In genomic region chr2:54471221-54471711, GRCh38 we compare ENCODE assay signal across 8 cellular contexts. TPM values are rescaled to one million over a fixed set of nuclear protein-coding genes. Genes with fewer than 3 reads are reported as not detected.
DNase-seq lines count a peak whose midpoint lies in the region; ATAC-seq, FAIRE-seq and TF ChIP-seq lines count a peak whose summit lies in the region.

No MANE protein-coding gene starts in this region.

- H3K9me3 ChIP-seq in suprapubic skin = no peaks in the 10 kb centered on the region

- H3K36me3 ChIP-seq in suprapubic skin = no peaks in the 10 kb centered on the region

- peaks cover 3% of the 10 kb centered on the region for H3K36me3 Mint-ChIP-seq in progenitor cell of endocrine pancreas (ENCODE audit: insufficient read depth)

- H3K4me3 Mint-ChIP-seq in progenitor cell of endocrine pancreas (ENCODE audit: low read depth) = no peak overlapping the region

- H3K4me3 ChIP-seq in fibroblast of pulmonary artery (replicated peaks; ENCODE audit: low read depth, low read length) (no peak overlapping the region), suprapubic skin (no peak overlapping the region)

- FAIRE-seq in GM12891 (lab: Jason Lieb, UNC) = peak; percentile 82

- 19% methylated on average over 1 of the region's 1 CpG for WGBS in suprapubic skin

- H3K4me1 Mint-ChIP-seq in progenitor cell of endocrine pancreas (ENCODE audit: low read depth) = peaks cover 3% of the 10 kb centered on the region

- no peak for TF ChIP-seq CTCF in fibroblast of pulmonary artery (IDR thresholded peaks at IDR 0.05; ENCODE audit: low read length, missing control alignments)
- TF ChIP-seq CTCF in suprapubic skin (IDR thresholded peaks at IDR 0.05) = no peak
- TF ChIP-seq CTCF in progenitor cell of endocrine pancreas (IDR thresholded peaks at IDR 0.05; ENCODE audit: unreplicated experiment) = no peak

- H3K27me3 ChIP-seq in suprapubic skin = no peaks in the 10 kb centered on the region

- ATAC-seq in HG02610 (IDR thresholded peaks at IDR 0.05; ENCODE audit: unreplicated experiment) = peak; percentile 91

- H3K27me3 Mint-ChIP-seq in progenitor cell of endocrine pancreas = no peaks in the 10 kb centered on the region

- peaks cover 40% of the 10 kb centered on the region for H3K4me1 ChIP-seq in suprapubic skin

- peaks cover 4% of the 10 kb centered on the region for H3K9me3 Mint-ChIP-seq in progenitor cell of endocrine pancreas (ENCODE audit: low read depth)

- DNase-seq in GM12891 (ENCODE audit: insufficient read length, low spot score) (no peak), NCI-H226 (peak; percentile 80), fibroblast of pulmonary artery (ENCODE audit: low read depth) (peak; percentile 90), suprapubic skin (ENCODE audit: low spot score in 2 of 2) (no peak), NCI-H2029 (lab: John Stamatoyannopoulos, UW) (no peak), progenitor cell of endocrine pancreas (ENCODE audit: low spot score, unreplicated experiment) (no peak), MV-4-11 (lab: John Stamatoyannopoulos, UW) (no peak)

- H3K27ac Mint-ChIP-seq in progenitor cell of endocrine pancreas = no peak overlapping the region

- TF ChIP-seq EP300 in suprapubic skin (IDR thresholded peaks at IDR 0.05) = no peak

- H3K27ac ChIP-seq in suprapubic skin = peak overlapping the region; percentile 59

- no peak for TF ChIP-seq POLR2A in GM12891 (IDR thresholded peaks at IDR 0.05; ENCODE audit: low read depth, low read length)
- TF ChIP-seq POLR2A in suprapubic skin (IDR thresholded peaks at IDR 0.05) = no peak

TF ChIP-seq in GM12891, 5 proteins besides CTCF, POLR2A, EP300 and RAD21:
- TF ChIP-seq SPI1 (IDR thresholded peaks at IDR 0.05; ENCODE audit: low read depth, low read length) (peak; percentile 95), TAF1 (IDR thresholded peaks at IDR 0.05; ENCODE audit: low read depth, low read length) (no peak)

RNA-seq across cellular contexts. Expression of gene SPTBN1, which starts 15.1 kb away (rescaled TPM):
- 41.4 TPM for polyA plus RNA-seq in GM12891 (2012; ENCODE audit: low read depth, missing spikeins)
- total RNA-seq in suprapubic skin = 100 to 1,000 TPM; 173 to 250 (median 203) TPM
- total RNA-seq in progenitor cell of endocrine pancreas = 283 and 287 TPM in 2 replicates

Comparison
In these comparisons a context has a peak if more than half of its experiments do, and no peak if none do; other contexts are left out.
1. DNase-seq: peak in NCI-H226 (single experiment) and fibroblast of pulmonary artery (single experiment); none in GM12891 (single experiment), suprapubic skin (0 of 2), NCI-H2029 (single experiment), progenitor cell of endocrine pancreas (single experiment) and MV-4-11 (single experiment).